In the genomic region with DNA sequence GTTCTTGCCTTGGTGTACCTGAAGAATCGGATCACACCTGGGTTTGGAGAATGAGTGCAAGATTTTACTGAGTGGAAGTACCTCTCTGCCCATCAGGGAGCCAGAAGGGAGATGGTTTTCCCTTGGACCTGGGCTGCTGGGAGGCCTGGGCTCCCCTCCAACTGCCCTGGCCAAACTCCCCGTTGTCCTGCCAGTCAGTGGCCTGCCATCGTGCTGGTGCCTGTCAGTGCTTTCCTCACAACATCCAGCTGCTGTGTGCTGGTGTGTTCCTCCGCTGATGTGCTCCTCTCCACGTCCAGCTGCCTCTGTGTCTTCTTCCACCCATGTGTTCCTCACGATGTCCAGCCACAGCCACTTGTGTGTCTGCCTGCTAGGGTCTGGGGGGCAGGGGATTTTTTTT, we compare ENCODE assay signal across 13 cellular contexts.
"Had no signal": no experiment of that assay in that cellular context is flagged by ENCODE, and none has a peak within 500 bp of the region (broad histone marks: within the 10 kb centered on the region; RNA-seq: fewer than 3 reads in every experiment).

No MANE protein-coding gene starts in this region.

- H3K9me3 ChIP-seq: suprapubic skin, upper lobe of left lung had no signal

- H3K36me3 Mint-ChIP-seq: activated CD8-positive, alpha-beta memory T cell treated with anti-CD3 and anti-CD28 coated beads, Interleukin-2, amount 10 ng/mL, durations not matched to agents 7 days and 5 days; activated naive CD8-positive, alpha-beta T cell treated with anti-CD3 and anti-CD28 coated beads for 36 hours; natural killer cell treated with Interleukin-12 subunit alpha and Interleukin-12 subunit beta and Interleukin-15 and Interleukin-18, amount 100 ng/mL, for 72 hours had no signal

- H3K27me3 ChIP-seq: suprapubic skin, upper lobe of left lung had no signal

- H3K4me3 ChIP-seq: suprapubic skin, upper lobe of left lung had no signal

- DNase-seq: activated CD4-positive, alpha-beta T cell treated with anti-CD3 and anti-CD28 coated beads, Interleukin-2, amount 50 U/mL, for 4 hours; activated CD4-positive, CD25-positive, alpha-beta regulatory T cell treated with anti-CD3 and anti-CD28 coated beads, Interleukin-2, amount 50 U/mL, for 72 hours; activated CD8-positive, alpha-beta memory T cell treated with anti-CD3 and anti-CD28 coated beads, Interleukin-2, amount 10 ng/mL, durations not matched to agents 7 days and 5 days; activated effector memory CD4-positive, alpha-beta T cell treated with anti-CD3 and anti-CD28 coated beads, Interleukin-2, amount 50 U/mL, for 16 hours; activated naive CD8-positive, alpha-beta T cell treated with anti-CD3 and anti-CD28 coated beads for 36 hours; activated T-cell treated with anti-CD3 and anti-CD28 coated beads, Interleukin-2, amount 50 U/mL, for 4 hours; foreskin melanocyte; stimulated activated CD4-positive, alpha-beta T cell treated with anti-CD3 and anti-CD28 coated beads, Interleukin-12 subunit alpha, Interleukin-12 subunit beta, amount 100 ng/mL, for 4 hours; stimulated activated naive CD4-positive, alpha-beta T cell; SW 1271 had no signal

- H3K27ac ChIP-seq: suprapubic skin, upper lobe of left lung had no signal

- ATAC-seq: activated CD8-positive, alpha-beta memory T cell treated with anti-CD3 and anti-CD28 coated beads, Interleukin-2, amount 10 ng/mL, durations not matched to agents 7 days and 5 days; activated T-cell treated with anti-CD3 and anti-CD28 coated beads, Interleukin-2, amount 50 U/mL, for 4 hours; natural killer cell treated with Interleukin-12 subunit alpha and Interleukin-12 subunit beta and Interleukin-15 and Interleukin-18, amount 100 ng/mL, for 72 hours had no signal

- H3K27ac Mint-ChIP-seq: activated CD8-positive, alpha-beta memory T cell treated with anti-CD3 and anti-CD28 coated beads, Interleukin-2, amount 10 ng/mL, durations not matched to agents 7 days and 5 days; activated naive CD8-positive, alpha-beta T cell treated with anti-CD3 and anti-CD28 coated beads for 36 hours had no signal

- H3K36me3 ChIP-seq: suprapubic skin, upper lobe of left lung had no signal

- H3K27me3 Mint-ChIP-seq: activated CD8-positive, alpha-beta memory T cell treated with anti-CD3 and anti-CD28 coated beads, Interleukin-2, amount 10 ng/mL, durations not matched to agents 7 days and 5 days; activated naive CD8-positive, alpha-beta T cell treated with anti-CD3 and anti-CD28 coated beads for 36 hours; natural killer cell treated with Interleukin-12 subunit alpha and Interleukin-12 subunit beta and Interleukin-15 and Interleukin-18, amount 100 ng/mL, for 72 hours had no signal

- H3K4me3 Mint-ChIP-seq: activated CD8-positive, alpha-beta memory T cell treated with anti-CD3 and anti-CD28 coated beads, Interleukin-2, amount 10 ng/mL, durations not matched to agents 7 days and 5 days; activated naive CD8-positive, alpha-beta T cell treated with anti-CD3 and anti-CD28 coated beads for 36 hours; activated T-cell treated with anti-CD3 and anti-CD28 coated beads, Interleukin-2, amount 50 U/mL, for 4 hours had no signal

- H3K9me3 Mint-ChIP-seq: activated naive CD8-positive, alpha-beta T cell treated with anti-CD3 and anti-CD28 coated beads for 36 hours; activated T-cell treated with anti-CD3 and anti-CD28 coated beads, Interleukin-2, amount 50 U/mL, for 4 hours; natural killer cell treated with Interleukin-12 subunit alpha and Interleukin-12 subunit beta and Interleukin-15 and Interleukin-18, amount 100 ng/mL, for 72 hours had no signal

- H3K4me1 ChIP-seq: suprapubic skin had no signal
